ENCODE assay signal across 25 cellular contexts in the genomic region with DNA sequence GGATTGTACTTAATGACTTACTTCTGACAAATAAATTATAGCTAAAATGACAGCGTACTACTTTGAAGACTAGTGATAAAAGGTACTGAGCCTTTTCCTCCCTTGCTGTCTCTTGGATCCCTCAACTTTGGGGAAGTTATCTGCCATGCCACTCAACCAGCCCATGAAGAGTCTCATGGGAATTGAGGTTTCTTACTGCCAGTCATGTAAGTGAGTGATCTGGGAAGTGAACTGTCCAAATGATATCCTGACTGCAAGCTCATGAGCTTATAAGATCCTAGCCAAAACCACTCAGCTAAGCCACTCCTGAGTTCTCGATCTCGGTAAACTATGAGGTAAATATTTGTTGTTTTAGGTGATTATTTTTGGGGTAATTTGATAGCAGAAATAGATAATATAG.
"Had no signal": no experiment of that assay in that cellular context is flagged by ENCODE, and none has a peak within 500 bp of the region (broad histone marks: within the 10 kb centered on the region; RNA-seq: fewer than 3 reads in every experiment).

No MANE protein-coding gene starts in this region.

- H3K4me3 Mint-ChIP-seq: activated CD4-positive, alpha-beta memory T cell treated with anti-CD3 and anti-CD28 coated beads, Interleukin-2, amount 10 ng/mL, durations not matched to agents 7 days and 5 days; activated CD4-positive, alpha-beta T cell treated with anti-CD3 and anti-CD28 coated beads for 36 hours; activated naive CD4-positive, alpha-beta T cell treated with anti-CD3 and anti-CD28 coated beads, Interleukin-2, amount 50 U/mL, for 24 hours; T-helper 17 cell had no signal

- H3K4me3 ChIP-seq: ascending aorta, body of pancreas, coronary artery, Peyer's patch, SJSA1 had no signal

- H3K4me1 Mint-ChIP-seq: activated CD4-positive, alpha-beta memory T cell treated with anti-CD3 and anti-CD28 coated beads, Interleukin-2, amount 10 ng/mL, durations not matched to agents 7 days and 5 days; activated CD4-positive, alpha-beta T cell treated with anti-CD3 and anti-CD28 coated beads for 36 hours; activated naive CD4-positive, alpha-beta T cell treated with anti-CD3 and anti-CD28 coated beads, Interleukin-2, amount 50 U/mL, for 24 hours; T-helper 17 cell had no signal

- H3K36me3 ChIP-seq: ascending aorta, Peyer's patch, SJSA1, WERI-Rb-1 had no signal

- H3K9me3 ChIP-seq: ascending aorta, body of pancreas, Peyer's patch, SJSA1 had no signal

- H3K36me3 Mint-ChIP-seq: activated naive CD4-positive, alpha-beta T cell treated with anti-CD3 and anti-CD28 coated beads, Interleukin-2, amount 50 U/mL, for 24 hours had no signal

- H3K4me1 ChIP-seq: ascending aorta, body of pancreas, Peyer's patch, SJSA1 had no signal

- ATAC-seq: activated CD4-positive, alpha-beta T cell treated with anti-CD3 and anti-CD28 coated beads for 36 hours; body of pancreas; SK-N-SH treated with all-trans-retinoic acid at 6 μM for 48 hours; T-helper 17 cell had no signal

- DNase-seq: activated CD4-positive, alpha-beta memory T cell treated with anti-CD3 and anti-CD28 coated beads, Interleukin-2, amount 10 ng/mL, durations not matched to agents 7 days and 5 days; activated CD4-positive, alpha-beta T cell treated with anti-CD3 and anti-CD28 coated beads for 36 hours; activated CD4-positive, alpha-beta T cell treated with anti-CD3 and anti-CD28 coated beads, Interleukin-2, amount 50 U/mL, for 1 hour; activated CD8-positive, alpha-beta memory T cell treated with anti-CD3 and anti-CD28 coated beads, Interleukin-2, amount 50 U/mL, for 4 hours; activated effector memory CD4-positive, alpha-beta T cell treated with Interleukin-2 at 50 U/mL for 16 hours; activated naive CD4-positive, alpha-beta T cell; body of pancreas; central memory CD4-positive, alpha-beta T cell; Karpas-422; NCI-H1092; NCI-H1930; NCI-H510A treated with DMSO at 0.1 percent for 48 hours; NCI-H69; NK-92 treated with Interleukin-12 subunit alpha and Interleukin-12 subunit beta, amount 100 ng/mL, for 24 hours; Peyer's patch; SHP77; T-helper 17 cell; T-helper 9 cell; WERI-Rb-1 had no signal

- H3K27me3 ChIP-seq: ascending aorta, body of pancreas, Peyer's patch, SJSA1 had no signal

- H3K27me3 Mint-ChIP-seq: activated CD4-positive, alpha-beta memory T cell treated with anti-CD3 and anti-CD28 coated beads, Interleukin-2, amount 10 ng/mL, durations not matched to agents 7 days and 5 days; activated CD4-positive, alpha-beta T cell treated with anti-CD3 and anti-CD28 coated beads for 36 hours; activated naive CD4-positive, alpha-beta T cell treated with anti-CD3 and anti-CD28 coated beads, Interleukin-2, amount 50 U/mL, for 24 hours; T-helper 17 cell had no signal

- H3K27ac Mint-ChIP-seq: activated CD4-positive, alpha-beta memory T cell treated with anti-CD3 and anti-CD28 coated beads, Interleukin-2, amount 10 ng/mL, durations not matched to agents 7 days and 5 days; activated CD4-positive, alpha-beta T cell treated with anti-CD3 and anti-CD28 coated beads for 36 hours; activated naive CD4-positive, alpha-beta T cell treated with anti-CD3 and anti-CD28 coated beads, Interleukin-2, amount 50 U/mL, for 24 hours; T-helper 17 cell had no signal

- H3K27ac ChIP-seq: ascending aorta, body of pancreas, coronary artery, Peyer's patch, RWPE1, SJSA1, WERI-Rb-1 had no signal
